In genomic region chr17:10585529-10585928, GRCh38 we compare ENCODE assay signal across 17 cellular contexts. TPM values are rescaled to one million over a fixed set of nuclear protein-coding genes. Genes with fewer than 3 reads are reported as not detected.
DNase-seq lines count a peak whose midpoint lies in the region; ATAC-seq and TF ChIP-seq lines count a peak whose summit lies in the region.
"Had no signal": no experiment of that assay in that cellular context is flagged by ENCODE, and none has a peak within 500 bp of the region (broad histone marks: within the 10 kb centered on the region; RNA-seq: fewer than 3 reads in every experiment).

No MANE protein-coding gene starts in this region.

- 40 to 63% (median 41%) methylated on average over 9 of the region's 9 CpGs for WGBS in psoas muscle, 3 donors

- H3K4me3 ChIP-seq in psoas muscle: peak overlapping the region; percentile 22
- H3K4me3 ChIP-seq: A549 had no signal

- no peaks in the 10 kb centered on the region for H3K36me3 ChIP-seq in psoas muscle (ENCODE audit: insufficient read depth in 1 of 2, low read depth in 1 of 2)

- intact Hi-C loops in psoas muscle (cut with DNase I): no loop called here

- H3K4me1 ChIP-seq in psoas muscle: peaks cover 20% of the 10 kb centered on the region
- H3K4me1 ChIP-seq: A549 had no signal

- H3K9me3 ChIP-seq in psoas muscle: no peaks in the 10 kb centered on the region
- H3K9me3 ChIP-seq: A549 had no signal

- no peak for TF ChIP-seq CTCF in psoas muscle (IDR thresholded peaks at IDR 0.05)

- peak in 3 of 4 donors; percentile 72 to 74 (median 73) for ATAC-seq in psoas muscle
- no peak for ATAC-seq in HG03175 (IDR thresholded peaks at IDR 0.05; ENCODE audit: unreplicated experiment)
- ATAC-seq: A549 had no signal

- peaks cover 0 to 5% (median 0%) of the 10 kb centered on the region in 3 donors for H3K27me3 ChIP-seq in psoas muscle (ENCODE audit: insufficient read depth in 3 of 3, low read length in 2 of 3)

- DNase-seq in NCI-H226: peak; percentile 23
- DNase-seq in RPMI8226: peak; percentile 10
- DNase-seq in psoas muscle: no peak
- DNase-seq in kidney tubule cell (ENCODE audit: low spot score): no peak
- no peak for DNase-seq in NCI-H2081 treated with DMSO at 0.1 percent for 48 hours (lab: John Stamatoyannopoulos, UW)
- DNase-seq in SKM-1 (lab: John Stamatoyannopoulos, UW; ENCODE audit: unreplicated experiment): no peak
- DNase-seq: AML-193; CD4-positive, alpha-beta memory T cell; DMS 273 treated with DMSO at 0.1 percent for 48 hours; DMS53; DND-41; HCEC 1CT; IMR-90; KBM-7 had no signal

- peak overlapping the region; percentile 83 for H3K27ac ChIP-seq in psoas muscle
- H3K27ac ChIP-seq: A549, C4-2B had no signal

RNA-seq across cellular contexts. Expression of gene MYH2, which starts 36.1 kb away (rescaled TPM):
- total RNA-seq in psoas muscle: over 10,000 TPM in 1 of 4 donors, 1,000 to 10,000 TPM in 3; 1,903 to 20,190 (median 5,841) TPM
- 100 to 1,000 TPM; 263 to 809 (median 306) TPM for polyA plus RNA-seq in psoas muscle
- total RNA-seq: CD4-positive, alpha-beta memory T cell; IMR-90 had no signal
- polyA plus RNA-seq: A549; CD4-positive, alpha-beta memory T cell; IMR-90 had no signal

Comparison
In these comparisons a context has a peak if more than half of its experiments do, and no peak if none do; other contexts are left out.
1. DNase-seq: peak in NCI-H226 (single experiment) and RPMI8226 (single experiment); none in psoas muscle (0 of 2), kidney tubule cell (single experiment), NCI-H2081 treated with DMSO at 0.1 percent for 48 hours (single experiment) and SKM-1 (single experiment).